In genomic region chr22:33513388-33514336, GRCh38 we compare ENCODE assay signal across 19 cellular contexts.
DNase-seq lines count a peak whose midpoint lies in the region; ATAC-seq, FAIRE-seq and TF ChIP-seq lines count a peak whose summit lies in the region.
"Had no signal": no experiment of that assay in that cellular context is flagged by ENCODE, and none has a peak within 500 bp of the region (broad histone marks: within the 10 kb centered on the region; RNA-seq: fewer than 3 reads in every experiment).

No MANE protein-coding gene starts in this region.

- POLR2A ChIA-PET in A549 (lab: Yijun Ruan, JAX): no interaction called here

- TF ChIP-seq POLR2A in A549 (IDR thresholded peaks at IDR 0.05; ENCODE audit: low read length) (no peak), GM12892 (IDR thresholded peaks at IDR 0.05; ENCODE audit: low read depth, low read length) (no peak)

- WGBS in A549 (ENCODE audit: missing lambda C conversion rate): 74% methylated on average over 7 of the region's 7 CpGs

- no peak for TF ChIP-seq EP300 in A549 (IDR thresholded peaks at IDR 0.05)

- DNase-seq in A549 (ENCODE audit: low read depth in 1 of 2, low spot score in 1 of 2): no peak
- no peak for DNase-seq in GM12892 (ENCODE audit: insufficient read length)
- peak; percentile 8 for DNase-seq in astrocyte of the hippocampus (ENCODE audit: low read depth, low spot score)
- DNase-seq in left lobe of liver (ENCODE audit: low spot score): no peak
- DNase-seq in DMS79 treated with DMSO at 0.1 percent for 48 hours (lab: John Stamatoyannopoulos, UW): no peak
- no peak for DNase-seq in middle frontal gyrus (ENCODE audit: extremely low spot score, low spot score)
- DNase-seq: activated CD4-positive, alpha-beta T cell treated with anti-CD3 and anti-CD28 coated beads, Interleukin-2, amount 10 ng/mL, durations not matched to agents 24 days and 14 days; activated CD8-positive, alpha-beta memory T cell treated with anti-CD3 and anti-CD28 coated beads, Interleukin-2, amount 50 U/mL, for 4 hours; activated effector memory CD4-positive, alpha-beta T cell treated with Interleukin-2 at 50 U/mL for 16 hours; CD8-positive, alpha-beta memory T cell; central memory CD4-positive, alpha-beta T cell; HFFc6; NCI-H1105 treated with DMSO at 0.1 percent for 48 hours had no signal

- H3K4me1 ChIP-seq in A549: peaks cover 10% of the 10 kb centered on the region

- H3K27ac ChIP-seq in A549: peak overlapping the region in 1 of 2 experiments; percentile 24; a peak in 1 of 6 replicates
- H3K27ac ChIP-seq: esophagus muscularis mucosa, tibial nerve had no signal

- no peak overlapping the region for H3K4me3 ChIP-seq in A549
- H3K4me3 ChIP-seq: esophagus muscularis mucosa, tibial nerve had no signal

- no peak for FAIRE-seq in A549 (lab: Jason Lieb, UNC)
- FAIRE-seq in GM12892 (lab: Jason Lieb, UNC): peak; percentile 53
- FAIRE-seq: TTC549 had no signal

- TF ChIP-seq CTCF in A549 (IDR thresholded peaks at IDR 0.05): no peak

- H3K9me3 ChIP-seq in A549: no peaks in the 10 kb centered on the region
- H3K9me3 ChIP-seq: esophagus muscularis mucosa, tibial nerve had no signal

- no peak for TF ChIP-seq RAD21 in A549 (conservative IDR thresholded peaks at IDR 0.05 in 1 of 2, IDR thresholded peaks at IDR 0.05 in 1 of 2)

- H3K4me2 ChIP-seq in A549: 0 out of 3 replicates have a peak overlapping the region, but pooled peaks have one; percentile 10

- CTCF ChIA-PET in A549 (lab: Yijun Ruan, JAX): no interaction called here

- ATAC-seq in A549 (no peak), left lobe of liver (peak; percentile 51), GM19467 (IDR thresholded peaks at IDR 0.05; ENCODE audit: unreplicated experiment) (no peak), HG03095 (IDR thresholded peaks at IDR 0.05; ENCODE audit: unreplicated experiment) (no peak)
- ATAC-seq: stimulated activated memory B cell treated with anti-CD40 and anti-IgM and Interleukin-4, amounts not matched to agents 10 μg/mL and 1 μg/mL and 100 μg/mL, for 72 hours had no signal

TF ChIP-seq in A549, 52 proteins besides CTCF, POLR2A, EP300 and RAD21:
- TF ChIP-seq PBX3 (IDR thresholded peaks at IDR 0.05) (no peak), PHF8 (IDR thresholded peaks at IDR 0.05; ENCODE audit: borderline replicate concordance, low read depth) (no peak), SMC3 (IDR thresholded peaks at IDR 0.05) (no peak), GATA3 (IDR thresholded peaks at IDR 0.05; ENCODE audit: borderline replicate concordance) (no peak), TFCP2L1 (CRISPR knock-in tag; IDR thresholded peaks at IDR 0.05) (no peak), HOXB5 (CRISPR knock-in tag; IDR thresholded peaks at IDR 0.05) (no peak), RARB (CRISPR knock-in tag; IDR thresholded peaks at IDR 0.05) (no peak), SREBF2 (IDR thresholded peaks at IDR 0.05) (no peak), HOXA7 (CRISPR knock-in tag; IDR thresholded peaks at IDR 0.05) (no peak), JUNB (IDR thresholded peaks at IDR 0.05) (no peak), KDM1A (IDR thresholded peaks at IDR 0.05; ENCODE audit: low read depth) (no peak), HMGXB4 (CRISPR knock-in tag; IDR thresholded peaks at IDR 0.05; ENCODE audit: borderline replicate concordance) (no peak), ZNF302 (CRISPR knock-in tag; IDR thresholded peaks at IDR 0.05) (no peak), ZFP36 (IDR thresholded peaks at IDR 0.05; ENCODE audit: borderline replicate concordance, partially characterized antibody) (no peak), USF2 (IDR thresholded peaks at IDR 0.05) (no peak), EHF (CRISPR knock-in tag; IDR thresholded peaks at IDR 0.05) (no peak), MAX (IDR thresholded peaks at IDR 0.05) (no peak)
